Comparison of ENCODE assay signal across 11 cellular contexts in genomic region chr13:30824651-30825050, GRCh38.
"Had no signal": no experiment of that assay in that cellular context is flagged by ENCODE, and none has a peak within 500 bp of the region (broad histone marks: within the 10 kb centered on the region; RNA-seq: fewer than 3 reads in every experiment).

No MANE protein-coding gene starts in this region.

- H3K4me3 Mint-ChIP-seq: activated CD8-positive, alpha-beta T cell treated with anti-CD3 and anti-CD28 coated beads, Interleukin-2, amount 10 ng/mL, durations not matched to agents 7 days and 5 days; activated naive CD8-positive, alpha-beta T cell treated with anti-CD3 and anti-CD28 coated beads, Interleukin-2, amount 10 ng/mL, durations not matched to agents 7 days and 5 days; neural crest cell; WTC11 had no signal

- H3K4me3 ChIP-seq: esophagus muscularis mucosa, smooth muscle cell, thyroid gland, uterus had no signal

- H3K4me1 ChIP-seq: esophagus muscularis mucosa, uterus had no signal

- H3K36me3 Mint-ChIP-seq: activated naive CD8-positive, alpha-beta T cell treated with anti-CD3 and anti-CD28 coated beads, Interleukin-2, amount 10 ng/mL, durations not matched to agents 7 days and 5 days; WTC11 had no signal

- H3K4me2 ChIP-seq: smooth muscle cell had no signal

- H3K9me3 ChIP-seq: esophagus muscularis mucosa, thyroid gland, uterus had no signal

- H3K9me3 Mint-ChIP-seq: activated naive CD8-positive, alpha-beta T cell treated with anti-CD3 and anti-CD28 coated beads, Interleukin-2, amount 10 ng/mL, durations not matched to agents 7 days and 5 days; neural crest cell; WTC11 had no signal

- H3K27ac ChIP-seq: esophagus muscularis mucosa, thyroid gland, uterus had no signal

- DNase-seq: activated CD4-positive, alpha-beta T cell treated with anti-CD3 and anti-CD28 coated beads for 48 hours; activated CD8-positive, alpha-beta memory T cell treated with anti-CD3 and anti-CD28 coated beads, Interleukin-2, amount 50 U/mL, for 48 hours; activated CD8-positive, alpha-beta T cell treated with anti-CD3 and anti-CD28 coated beads, Interleukin-2, amount 10 ng/mL, durations not matched to agents 7 days and 5 days; activated naive CD8-positive, alpha-beta T cell treated with anti-CD3 and anti-CD28 coated beads, Interleukin-2, amount 10 ng/mL, durations not matched to agents 7 days and 5 days; anterior cingulate cortex; thyroid gland; uterus had no signal

- ATAC-seq: activated CD8-positive, alpha-beta T cell treated with anti-CD3 and anti-CD28 coated beads, Interleukin-2, amount 10 ng/mL, durations not matched to agents 7 days and 5 days; WTC11 had no signal

- H3K27ac Mint-ChIP-seq: activated CD8-positive, alpha-beta T cell treated with anti-CD3 and anti-CD28 coated beads, Interleukin-2, amount 10 ng/mL, durations not matched to agents 7 days and 5 days; activated naive CD8-positive, alpha-beta T cell treated with anti-CD3 and anti-CD28 coated beads, Interleukin-2, amount 10 ng/mL, durations not matched to agents 7 days and 5 days; WTC11 had no signal

- H3K27me3 ChIP-seq: esophagus muscularis mucosa, thyroid gland, uterus had no signal

- H3K36me3 ChIP-seq: esophagus muscularis mucosa, thyroid gland, uterus had no signal

- H3K4me1 Mint-ChIP-seq: activated naive CD8-positive, alpha-beta T cell treated with anti-CD3 and anti-CD28 coated beads, Interleukin-2, amount 10 ng/mL, durations not matched to agents 7 days and 5 days had no signal
